ENCODE assay signal across 30 cellular contexts in the genomic region with DNA sequence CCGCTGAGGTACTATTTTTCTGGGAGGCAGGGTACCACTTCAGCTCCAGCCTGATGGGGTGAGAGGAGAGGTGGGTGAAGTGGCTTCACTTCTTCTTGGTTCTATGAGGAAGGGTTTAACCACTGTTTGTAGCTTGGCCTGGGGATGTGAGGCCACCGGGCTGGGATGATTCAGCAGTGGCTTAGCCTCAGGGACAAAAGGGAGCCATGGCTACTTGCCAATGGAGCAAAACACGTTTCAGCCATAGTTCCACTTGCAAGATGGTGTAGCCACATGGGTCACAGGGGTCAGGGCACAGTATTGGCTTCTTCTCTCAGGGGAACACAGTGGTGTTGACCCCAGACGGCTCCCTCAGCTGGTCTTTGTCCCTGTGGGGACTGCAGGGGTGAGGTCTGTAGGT.
"Had no signal": no experiment of that assay in that cellular context is flagged by ENCODE, and none has a peak within 500 bp of the region (broad histone marks: within the 10 kb centered on the region; RNA-seq: fewer than 3 reads in every experiment).

No MANE protein-coding gene starts in this region.

- ATAC-seq: activated CD4-positive, CD25-positive, alpha-beta regulatory T cell treated with anti-CD3 and anti-CD28 coated beads, Interleukin-2, amount 50 U/mL, for 24 hours; activated CD8-positive, alpha-beta T cell treated with anti-CD3 and anti-CD28 coated beads for 36 hours; activated naive CD4-positive, alpha-beta T cell treated with anti-CD3 and anti-CD28 coated beads, Interleukin-2, amount 50 U/mL, for 72 hours; activated T-cell treated with anti-CD3 and anti-CD28 coated beads, Interleukin-2, amount 50 U/mL, for 4 hours; activated T-helper 17 cell treated with anti-CD3 and anti-CD28 coated beads, Interleukin-2, amount 50 U/mL, for 72 hours; body of pancreas; gastroesophageal sphincter; naive thymus-derived CD4-positive, alpha-beta T cell; pancreas; psoas muscle; stimulated activated naive B cell treated with anti-CD40 and anti-IgM and Interleukin-4, amounts not matched to agents 10 μg/mL and 1 μg/mL and 100 μg/mL, for 72 hours had no signal

- DNase-seq: activated CD4-positive, alpha-beta T cell treated with anti-CD3 and anti-CD28 coated beads for 48 hours; activated CD8-positive, alpha-beta T cell treated with anti-CD3 and anti-CD28 coated beads for 36 hours; activated T-cell treated with anti-CD3 and anti-CD28 coated beads, Interleukin-2, amount 50 U/mL, for 4 hours; anterior cingulate cortex; body of pancreas; cerebellar nuclear complex; colonic mucosa; effector CD8-positive, alpha-beta T cell; erythroblast; islet precursor cell; naive thymus-derived CD4-positive, alpha-beta T cell; pancreas; psoas muscle; sigmoid colon; stimulated activated CD4-positive, alpha-beta T cell treated with anti-CD3 and anti-CD28 coated beads, Interleukin-1b, Interleukin-23, amount 100 ng/mL, for 48 hours; stimulated activated naive B cell treated with anti-CD40 and anti-IgM and Interleukin-4, amounts not matched to agents 10 μg/mL and 1 μg/mL and 100 μg/mL, for 72 hours; stomach; T-helper 1 cell; thyroid gland; upper lobe of left lung had no signal

- H3K4me3 Mint-ChIP-seq: activated CD8-positive, alpha-beta T cell treated with anti-CD3 and anti-CD28 coated beads for 36 hours; activated T-cell treated with anti-CD3 and anti-CD28 coated beads, Interleukin-2, amount 50 U/mL, for 4 hours; activated T-helper 17 cell treated with anti-CD3 and anti-CD28 coated beads, Interleukin-2, amount 50 U/mL, for 72 hours; mesothelial cell of epicardium; naive thymus-derived CD4-positive, alpha-beta T cell; stimulated activated naive B cell treated with anti-CD40 and anti-IgM and Interleukin-4, amounts not matched to agents 10 μg/mL and 1 μg/mL and 100 μg/mL, for 72 hours; T-helper 2 cell treated with Interferon-gamma antibody and Interleukin-4, amounts not matched to agents 5 μg/mL and 100 μg/mL, for 36 hours had no signal

- H3K4me1 Mint-ChIP-seq: activated T-helper 17 cell treated with anti-CD3 and anti-CD28 coated beads, Interleukin-2, amount 50 U/mL, for 72 hours; mesothelial cell of epicardium had no signal

- H3K27ac Mint-ChIP-seq: activated CD8-positive, alpha-beta T cell treated with anti-CD3 and anti-CD28 coated beads for 36 hours; activated naive CD4-positive, alpha-beta T cell treated with anti-CD3 and anti-CD28 coated beads, Interleukin-2, amount 50 U/mL, for 72 hours; activated T-helper 17 cell treated with anti-CD3 and anti-CD28 coated beads, Interleukin-2, amount 50 U/mL, for 72 hours; mesothelial cell of epicardium; naive thymus-derived CD4-positive, alpha-beta T cell; stimulated activated naive B cell treated with anti-CD40 and anti-IgM and Interleukin-4, amounts not matched to agents 10 μg/mL and 1 μg/mL and 100 μg/mL, for 72 hours; T-helper 2 cell treated with Interferon-gamma antibody and Interleukin-4, amounts not matched to agents 5 μg/mL and 100 μg/mL, for 36 hours had no signal

- H3K4me3 ChIP-seq: body of pancreas, cardiac muscle cell, colonic mucosa, gastroesophageal sphincter, hepatocyte, pancreas, psoas muscle, sigmoid colon, smooth muscle cell, stomach, thyroid gland, upper lobe of left lung, vagina had no signal
